Comparison of ENCODE assay signal across 8 cellular contexts in the genomic region with DNA sequence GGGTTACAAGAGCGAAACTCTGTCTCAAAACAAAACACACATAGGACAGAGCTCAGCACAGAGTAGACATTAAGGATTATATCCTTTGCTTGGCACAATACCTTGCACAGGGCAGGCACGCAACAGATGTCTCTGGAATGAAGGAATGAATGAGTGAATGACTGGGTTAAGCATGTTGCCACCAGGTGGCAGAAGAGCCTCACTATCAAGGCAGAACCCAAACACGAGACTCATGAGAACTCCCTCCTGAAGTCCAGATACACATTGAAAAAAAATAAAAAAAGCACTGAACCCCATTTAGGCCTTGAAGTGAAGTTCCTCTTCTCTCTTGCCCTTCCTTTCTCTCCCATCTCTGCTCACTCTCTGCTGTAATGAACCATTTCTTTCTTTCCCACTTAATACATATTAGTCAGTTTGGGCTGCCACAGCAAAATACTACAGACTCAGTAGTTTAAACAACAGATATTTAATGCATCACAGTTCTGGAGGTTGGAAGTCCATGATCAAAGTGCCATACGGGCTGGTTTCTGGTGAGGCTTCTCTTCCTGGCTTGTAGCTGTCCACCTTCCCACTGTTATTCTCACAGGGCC. TPM values are rescaled to one million over a fixed set of nuclear protein-coding genes. Genes with fewer than 3 reads are reported as not detected.
DNase-seq lines count a peak whose midpoint lies in the region; ATAC-seq lines count a peak whose summit lies in the region.

No MANE protein-coding gene starts in this region.

- no peak overlapping the region for H3K27ac Mint-ChIP-seq in activated CD4-positive, alpha-beta memory T cell treated with anti-CD3 and anti-CD28 coated beads, Interleukin-2, amount 10 ng/mL, durations not matched to agents 7 days and 5 days
- H3K27ac Mint-ChIP-seq in effector memory CD8-positive, alpha-beta T cell = peak overlapping the region; percentile 35 to 82

- H3K4me1 Mint-ChIP-seq in activated CD4-positive, alpha-beta memory T cell treated with anti-CD3 and anti-CD28 coated beads, Interleukin-2, amount 10 ng/mL, durations not matched to agents 7 days and 5 days = peaks cover 26% of the 10 kb centered on the region
- H3K4me1 Mint-ChIP-seq in effector memory CD8-positive, alpha-beta T cell (ENCODE audit: low read depth in 2 of 2) = peaks cover 18 to 28% of the 10 kb centered on the region in 2 donors

- no peaks in the 10 kb centered on the region for H3K27me3 Mint-ChIP-seq in activated CD4-positive, alpha-beta memory T cell treated with anti-CD3 and anti-CD28 coated beads, Interleukin-2, amount 10 ng/mL, durations not matched to agents 7 days and 5 days
- peaks cover 0 to 9% of the 10 kb centered on the region in 2 donors for H3K27me3 Mint-ChIP-seq in effector memory CD8-positive, alpha-beta T cell

- ATAC-seq in GM18873 (IDR thresholded peaks at IDR 0.05; ENCODE audit: low FRiP score, unreplicated experiment) (peak; percentile 78), HG03378 (IDR thresholded peaks at IDR 0.05; ENCODE audit: unreplicated experiment) (peak; percentile 86)
- ATAC-seq in effector memory CD8-positive, alpha-beta T cell (replicated peaks) = peak; percentile 93

- POLR2A ChIA-PET in activated CD4-positive, alpha-beta memory T cell treated with anti-CD3 and anti-CD28 coated beads, Interleukin-2, amount 10 ng/mL, durations not matched to agents 7 days and 5 days (lab: Charles Lee) = no interaction called here

- H3K36me3 Mint-ChIP-seq in activated CD4-positive, alpha-beta memory T cell treated with anti-CD3 and anti-CD28 coated beads, Interleukin-2, amount 10 ng/mL, durations not matched to agents 7 days and 5 days (ENCODE audit: low read depth) = no peaks in the 10 kb centered on the region
- H3K36me3 Mint-ChIP-seq in effector memory CD8-positive, alpha-beta T cell (ENCODE audit: insufficient read depth) = no peaks in the 10 kb centered on the region

- DNase-seq in Ammon's horn (ENCODE audit: low spot score) (peak; percentile 88), NCI-H774 (lab: John Stamatoyannopoulos, UW) (peak; percentile 70), middle frontal gyrus (ENCODE audit: extremely low spot score, low spot score) (peak; percentile 57)
- peak; percentile 83 for DNase-seq in activated CD4-positive, alpha-beta memory T cell treated with anti-CD3 and anti-CD28 coated beads, Interleukin-2, amount 10 ng/mL, durations not matched to agents 7 days and 5 days
- DNase-seq in effector memory CD8-positive, alpha-beta T cell = peak; percentile 71 to 73 (median 72)
- peak; percentile 49 to 51 for DNase-seq in stimulated activated CD8-positive, alpha-beta memory T cell treated with anti-CD3 and anti-CD28 coated beads, Interleukin-4, amount 100 ng/mL, for 4 hours (ENCODE audit: low read depth in 2 of 2, low spot score in 1 of 2)

- peaks cover 4% of the 10 kb centered on the region for H3K9me3 Mint-ChIP-seq in activated CD4-positive, alpha-beta memory T cell treated with anti-CD3 and anti-CD28 coated beads, Interleukin-2, amount 10 ng/mL, durations not matched to agents 7 days and 5 days
- H3K9me3 Mint-ChIP-seq in effector memory CD8-positive, alpha-beta T cell = no peaks in the 10 kb centered on the region

- CTCF ChIA-PET in activated CD4-positive, alpha-beta memory T cell treated with anti-CD3 and anti-CD28 coated beads, Interleukin-2, amount 10 ng/mL, durations not matched to agents 7 days and 5 days (lab: Charles Lee) = interaction anchor here (0.7 to 6.8 kb wide), 10 partner anchors 11 to 518 kb away, joined by 3 to 115 read pairs (median 5); a partner anchor contains a TSS

- no peak overlapping the region for H3K4me3 Mint-ChIP-seq in activated CD4-positive, alpha-beta memory T cell treated with anti-CD3 and anti-CD28 coated beads, Interleukin-2, amount 10 ng/mL, durations not matched to agents 7 days and 5 days
- H3K4me3 Mint-ChIP-seq in effector memory CD8-positive, alpha-beta T cell = no peak overlapping the region

RNA-seq across cellular contexts. Expression of a gene that starts 26.6 kb away (rescaled TPM):
- total RNA-seq in activated CD4-positive, alpha-beta memory T cell treated with anti-CD3 and anti-CD28 coated beads, Interleukin-2, amount 10 ng/mL, durations not matched to agents 7 days and 5 days = 10 to 100 TPM; 50.7 to 52.1 TPM

Comparison
In these comparisons a context has a peak if more than half of its experiments do, and no peak if none do; other contexts are left out.
1. Peak in every context shown above with its lines: DNase-seq and ATAC-seq.